ENCODE assay signal across 12 cellular contexts in genomic region chr7:93301736-93302135, GRCh38.
DNase-seq lines count a peak whose midpoint lies in the region; ATAC-seq, FAIRE-seq and TF ChIP-seq lines count a peak whose summit lies in the region.
"Had no signal": no experiment of that assay in that cellular context is flagged by ENCODE, and none has a peak within 500 bp of the region (broad histone marks: within the 10 kb centered on the region; RNA-seq: fewer than 3 reads in every experiment).

No MANE protein-coding gene starts in this region.

- no peak overlapping the region for H3K4me3 ChIP-seq in A549
- H3K4me3 ChIP-seq in HUES6 (ENCODE audit: low read depth, low read length): no peak overlapping the region

- H3K4me1 ChIP-seq in A549 (no peaks in the 10 kb centered on the region), HUES6 (ENCODE audit: control insufficient read depth, insufficient read depth, low read length) (peaks cover 4% of the 10 kb centered on the region)

- H3K9me3 ChIP-seq in A549 (no peaks in the 10 kb centered on the region), HUES6 (ENCODE audit: control insufficient read depth, insufficient read depth, low read depth, low read length) (no peaks in the 10 kb centered on the region)

- peak overlapping the region; percentile 29 for H3K27ac Mint-ChIP-seq in memory B cell
- H3K27ac Mint-ChIP-seq: CD14-positive monocyte; CD8-positive, alpha-beta T cell; H9 had no signal

- no peaks in the 10 kb centered on the region for H3K27me3 Mint-ChIP-seq in memory B cell

- DNase-seq in A549 (ENCODE audit: low read depth in 1 of 2, low spot score in 1 of 2) (no peak), D721Med (ENCODE audit: insufficient read length, low spot score) (no peak), memory B cell (ENCODE audit: low spot score in 2 of 2) (no peak), Right ventricle myocardium superior (no peak)
- DNase-seq: CD8-positive, alpha-beta T cell; COR-L47; GOT3; H9 had no signal

- H3K27me3 ChIP-seq in HUES6 (ENCODE audit: control insufficient read depth, insufficient read depth, low read length): no peaks in the 10 kb centered on the region

- no peak overlapping the region for H3K27ac ChIP-seq in A549
- peak overlapping the region; percentile 34; the same call in 1 of the 2 replicates for H3K27ac ChIP-seq in HUES6 (ENCODE audit: low read depth, low read length)

- no peaks in the 10 kb centered on the region for H3K36me3 ChIP-seq in HUES6 (ENCODE audit: control insufficient read depth, insufficient read depth, low read length)

- no peak for TF ChIP-seq EP300 in A549 (IDR thresholded peaks at IDR 0.05)

- H3K36me3 Mint-ChIP-seq in memory B cell: peaks cover 21% of the 10 kb centered on the region

- no peak for TF ChIP-seq RAD21 in A549 (conservative IDR thresholded peaks at IDR 0.05 in 1 of 2, IDR thresholded peaks at IDR 0.05 in 1 of 2)

- no peak for TF ChIP-seq CTCF in A549 (IDR thresholded peaks at IDR 0.05)
- no peak for TF ChIP-seq CTCF in D721Med (IDR thresholded peaks at IDR 0.05; ENCODE audit: insufficient read depth, missing control alignments)

- no peaks in the 10 kb centered on the region for H3K9me3 Mint-ChIP-seq in memory B cell
- H3K9me3 Mint-ChIP-seq: CD8-positive, alpha-beta T cell; H9 had no signal

- H3K9ac ChIP-seq in HUES6 (ENCODE audit: low read length): no peak overlapping the region

- no peak for TF ChIP-seq POLR2A in A549 (IDR thresholded peaks at IDR 0.05; ENCODE audit: low read length)

- H3K4me3 Mint-ChIP-seq in memory B cell: no peak overlapping the region
- H3K4me3 Mint-ChIP-seq: CD14-positive monocyte; CD8-positive, alpha-beta T cell; H9 had no signal

- WGBS in A549 (ENCODE audit: missing lambda C conversion rate): 67% methylated on average over 2 of the region's 2 CpGs

- H3K4me2 ChIP-seq in A549: no peak overlapping the region

- no peaks in the 10 kb centered on the region for H3K4me1 Mint-ChIP-seq in memory B cell
- H3K4me1 Mint-ChIP-seq: CD14-positive monocyte had no signal

- CTCF ChIA-PET in A549 (lab: Yijun Ruan, JAX): no interaction called here

- intact Hi-C loops in Right ventricle myocardium superior (cut with DNase I): no loop called here

- FAIRE-seq in A549 (lab: Jason Lieb, UNC) (peak; percentile 23), D721Med (lab: Jason Lieb, UNC) (peak; percentile 11)

- POLR2A ChIA-PET in A549 (lab: Yijun Ruan, JAX): no interaction called here

- ATAC-seq in A549 (no peak), memory B cell (ENCODE audit: low read depth) (no peak), GM18907 (IDR thresholded peaks at IDR 0.05; ENCODE audit: unreplicated experiment) (no peak), GM18498 (IDR thresholded peaks at IDR 0.05; ENCODE audit: unreplicated experiment) (no peak), Right ventricle myocardium superior (ENCODE audit: poor library complexity) (no peak)
- ATAC-seq: CD8-positive, alpha-beta T cell had no signal

TF ChIP-seq in A549, 52 proteins besides CTCF, POLR2A, EP300 and RAD21:
- TF ChIP-seq TP53 (CRISPR knock-in tag; IDR thresholded peaks at IDR 0.05) (no peak), BHLHE40 (IDR thresholded peaks at IDR 0.05; ENCODE audit: low read depth, low read length) (no peak), CBX2 (IDR thresholded peaks at IDR 0.05; ENCODE audit: borderline replicate concordance, low read depth) (no peak), NPAS2 (CRISPR knock-in tag; IDR thresholded peaks at IDR 0.05; ENCODE audit: borderline replicate concordance) (no peak), FOSL2 (IDR thresholded peaks at IDR 0.05) (no peak), FOSL2 (CRISPR knock-in tag; IDR thresholded peaks at IDR 0.05) (no peak), CBX8 (IDR thresholded peaks at IDR 0.05) (no peak), RCOR1 (IDR thresholded peaks at IDR 0.05; ENCODE audit: low read depth, low read length) (no peak), MAFK (IDR thresholded peaks at IDR 0.05; ENCODE audit: partially characterized antibody) (no peak), ZC3H11A (IDR thresholded peaks at IDR 0.05) (no peak), RARB (CRISPR knock-in tag; IDR thresholded peaks at IDR 0.05) (no peak), SMC3 (IDR thresholded peaks at IDR 0.05) (no peak), CHD4 (IDR thresholded peaks at IDR 0.05; ENCODE audit: borderline replicate concordance) (no peak), JUN (IDR thresholded peaks at IDR 0.05) (no peak), FOSB (CRISPR knock-in tag; IDR thresholded peaks at IDR 0.05) (no peak), MAZ (IDR thresholded peaks at IDR 0.05; ENCODE audit: borderline replicate concordance, low read depth, low read length) (no peak), MAX (IDR thresholded peaks at IDR 0.05) (no peak), E2F6 (IDR thresholded peaks at IDR 0.05; ENCODE audit: borderline replicate concordance, low read depth) (no peak)
